ENCODE assay signal across 2 cellular contexts in genomic region chr19:48554385-48555091, GRCh38.
TF ChIP-seq lines count a peak whose summit lies in the region.

No MANE protein-coding gene starts in this region.

TF ChIP-seq in SK-N-SH treated with all-trans-retinoic acid at 6 μM for 48 hours, 23 proteins besides CTCF, POLR2A, EP300 and RAD21 (continued from another document):
- no peak for TF ChIP-seq ZC3H10 (CRISPR knock-in tag; IDR thresholded peaks at IDR 0.05)
- TF ChIP-seq, protein P1, sequence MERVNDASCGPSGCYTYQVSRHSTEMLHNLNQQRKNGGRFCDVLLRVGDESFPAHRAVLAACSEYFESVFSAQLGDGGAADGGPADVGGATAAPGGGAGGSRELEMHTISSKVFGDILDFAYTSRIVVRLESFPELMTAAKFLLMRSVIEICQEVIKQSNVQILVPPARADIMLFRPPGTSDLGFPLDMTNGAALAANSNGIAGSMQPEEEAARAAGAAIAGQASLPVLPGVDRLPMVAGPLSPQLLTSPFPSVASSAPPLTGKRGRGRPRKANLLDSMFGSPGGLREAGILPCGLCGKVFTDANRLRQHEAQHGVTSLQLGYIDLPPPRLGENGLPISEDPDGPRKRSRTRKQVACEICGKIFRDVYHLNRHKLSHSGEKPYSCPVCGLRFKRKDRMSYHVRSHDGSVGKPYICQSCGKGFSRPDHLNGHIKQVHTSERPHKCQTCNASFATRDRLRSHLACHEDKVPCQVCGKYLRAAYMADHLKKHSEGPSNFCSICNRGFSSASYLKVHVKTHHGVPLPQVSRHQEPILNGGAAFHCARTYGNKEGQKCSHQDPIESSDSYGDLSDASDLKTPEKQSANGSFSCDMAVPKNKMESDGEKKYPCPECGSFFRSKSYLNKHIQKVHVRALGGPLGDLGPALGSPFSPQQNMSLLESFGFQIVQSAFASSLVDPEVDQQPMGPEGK (CRISPR knock-in tag; IDR thresholded peaks at IDR 0.05; ENCODE audit: borderline replicate concordance): no peak
- no peak for TF ChIP-seq GLIS3 (CRISPR knock-in tag; IDR thresholded peaks at IDR 0.05)
- TF ChIP-seq TOX (CRISPR knock-in tag; IDR thresholded peaks at IDR 0.05; ENCODE audit: borderline replicate concordance): no peak

TF ChIP-seq in SK-N-SH, 30 proteins besides CTCF, POLR2A, EP300 and RAD21 (continued from another document):
- TF ChIP-seq, protein P2, sequence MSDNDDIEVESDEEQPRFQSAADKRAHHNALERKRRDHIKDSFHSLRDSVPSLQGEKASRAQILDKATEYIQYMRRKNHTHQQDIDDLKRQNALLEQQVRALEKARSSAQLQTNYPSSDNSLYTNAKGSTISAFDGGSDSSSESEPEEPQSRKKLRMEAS (IDR thresholded peaks at IDR 0.05; ENCODE audit: low read depth): no peak
- no peak for TF ChIP-seq SIN3A (IDR thresholded peaks at IDR 0.05; ENCODE audit: borderline replicate concordance, low read depth, low read length)
- no peak for TF ChIP-seq GABPA (IDR thresholded peaks at IDR 0.05; ENCODE audit: low read depth)
